ENCODE assay signal across 18 cellular contexts in the genomic region with DNA sequence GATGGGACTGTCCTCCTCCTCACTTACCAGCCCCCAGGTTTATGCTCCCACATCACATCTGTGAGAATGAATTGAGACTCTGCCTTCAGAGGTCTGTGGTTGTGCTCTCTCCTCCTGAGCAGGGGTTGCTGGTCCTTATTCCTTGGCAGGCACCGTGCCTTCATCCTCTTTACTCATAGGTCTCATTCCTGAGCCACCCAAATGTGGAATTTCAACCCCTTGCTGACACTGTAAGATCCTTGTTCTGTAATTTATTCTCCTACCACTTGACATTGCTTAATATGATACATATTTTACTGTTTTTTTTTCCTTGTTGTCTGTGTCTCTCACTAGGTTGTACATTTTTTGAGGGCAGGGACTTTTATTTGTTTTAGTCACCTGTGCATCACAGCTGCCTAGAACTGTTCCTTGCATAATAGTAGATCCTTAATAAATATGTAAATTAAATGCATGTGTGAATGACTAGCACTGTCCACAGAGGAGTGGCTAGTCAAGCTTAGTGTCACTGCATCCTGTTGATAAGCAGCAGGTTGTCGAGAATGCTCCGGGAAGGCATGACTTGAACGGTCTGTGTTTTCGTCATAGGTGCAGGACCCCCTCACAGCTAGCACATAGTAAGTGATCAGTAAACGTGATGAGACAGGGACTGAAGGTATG.
A peak's percentile ranks its signal among the peaks of the same experiment; 100 is the strongest.
DNase-seq lines count a peak whose midpoint lies in the region; ATAC-seq and TF ChIP-seq lines count a peak whose summit lies in the region.
"Had no signal": no experiment of that assay in that cellular context is flagged by ENCODE, and none has a peak within 500 bp of the region (broad histone marks: within the 10 kb centered on the region; RNA-seq: fewer than 3 reads in every experiment).

No MANE protein-coding gene starts in this region.

- DNase-seq in EH (ENCODE audit: low read depth) = peak; percentile 4
- DNase-seq in NCI-H69 (lab: John Stamatoyannopoulos, UW) = peak; percentile 28
- peak; percentile 14 to 25 for DNase-seq in cardiac fibroblast (ENCODE audit: low read depth in 2 of 2)
- peak; percentile 22 for DNase-seq in kidney tubule cell (ENCODE audit: low spot score)
- no peak for DNase-seq in EL
- DNase-seq in SIG-M5 (lab: John Stamatoyannopoulos, UW) = no peak
- DNase-seq: activated CD4-positive, alpha-beta T cell treated with anti-CD3 and anti-CD28 coated beads for 1 hour; adrenal gland; effector CD4-positive, alpha-beta T cell; hippocampal formation; NCI-H748 treated with DMSO at 0.1 percent for 48 hours; nephron progenitor cell; PC-3; SJCRH30; stimulated activated CD4-positive, alpha-beta T cell treated with anti-CD3 and anti-CD28 coated beads, Interleukin-2, amount 100 ng/mL, for 24 hours; transverse colon had no signal

- TF ChIP-seq CTCF in cardiac fibroblast (IDR thresholded peaks at IDR 0.05; ENCODE audit: low read depth, low read length) = no peak

- H3K4me3 ChIP-seq in cardiac fibroblast (replicated peaks in 1 of 2; ENCODE audit: low read depth in 2 of 2, low read length in 2 of 2) = no peak overlapping the region
- H3K4me3 ChIP-seq: adrenal gland, SJCRH30, transverse colon had no signal

- ATAC-seq in HG03565 (IDR thresholded peaks at IDR 0.05; ENCODE audit: unreplicated experiment) (no peak), GM21619 (IDR thresholded peaks at IDR 0.05; ENCODE audit: unreplicated experiment) (no peak)
- ATAC-seq: PC-3 had no signal

Comparison
In these comparisons a context has a peak if more than half of its experiments do, and no peak if none do; other contexts are left out.
1. DNase-seq: peak in EH (single experiment), NCI-H69 (single experiment), cardiac fibroblast (2 of 2) and kidney tubule cell (single experiment); none in EL (single experiment) and SIG-M5 (single experiment).